Comparison of ENCODE assay signal across 1 cellular context in the genomic region with DNA sequence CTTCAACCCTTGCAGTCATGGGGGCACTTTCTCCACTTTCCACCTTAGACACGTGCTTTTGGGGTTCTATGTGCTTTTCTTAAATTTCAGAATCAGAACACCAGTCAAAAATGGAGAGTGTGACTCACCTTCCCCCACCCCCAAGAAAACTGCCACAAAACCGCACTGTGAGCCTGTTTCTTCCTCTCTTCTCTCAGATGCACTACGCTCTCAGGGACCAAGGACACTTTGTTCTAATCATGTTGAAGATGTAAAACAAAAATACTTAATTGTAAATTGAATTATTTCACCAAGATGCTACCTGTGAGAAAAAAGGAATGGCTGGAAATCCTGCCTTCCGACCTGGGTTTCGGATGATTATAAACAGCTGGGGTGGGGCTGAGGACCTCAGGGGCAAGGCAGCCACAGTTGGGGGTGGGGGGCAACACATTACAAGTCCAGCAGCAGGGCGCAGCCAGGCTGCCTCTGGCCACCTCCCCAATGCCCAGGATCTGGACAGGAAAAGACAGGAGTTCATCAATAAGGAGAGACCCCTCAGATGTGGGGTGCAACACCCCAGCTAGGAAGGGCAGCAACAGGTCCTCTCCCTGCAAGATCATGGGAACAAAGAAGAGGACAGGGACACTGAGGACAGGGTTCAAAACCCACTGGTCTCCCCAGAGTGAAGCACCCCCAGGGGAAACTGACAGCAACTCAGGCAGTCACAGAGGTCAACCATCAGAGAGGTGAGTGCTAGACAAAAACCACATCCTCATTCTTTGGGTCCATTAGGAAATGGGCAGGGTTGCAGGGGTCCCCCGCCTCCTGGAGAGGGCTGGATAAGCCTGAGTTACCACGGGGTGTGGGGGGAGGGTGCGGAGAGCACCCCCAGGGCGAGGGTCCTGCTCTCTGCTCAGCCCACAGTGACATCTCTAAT.
A peak's percentile ranks its signal among the peaks of the same experiment; 100 is the strongest.
TF ChIP-seq lines count a peak whose summit lies in the region.

No MANE protein-coding gene starts in this region.

TF ChIP-seq in GM12878, 131 proteins besides CTCF, POLR2A, EP300 and RAD21 (continued from another document and continues in another):
- TF ChIP-seq ASH2L (IDR thresholded peaks at IDR 0.05; ENCODE audit: borderline replicate concordance, low read depth) (0 out of 2 replicates have a peak, but pooled peaks have one; percentile 20), DPF2 (IDR thresholded peaks at IDR 0.05) (peak; percentile 82), CHD4 (IDR thresholded peaks at IDR 0.05) (no peak), HDGF (IDR thresholded peaks at IDR 0.05) (no peak), YBX1 (IDR thresholded peaks at IDR 0.05) (peak; percentile 84; the same call in 1 of the 2 replicates), ETV6 (conservative IDR thresholded peaks at IDR 0.05 in 1 of 2, IDR thresholded peaks at IDR 0.05 in 1 of 2; ENCODE audit: borderline replicate concordance in 1 of 2, low read depth in 1 of 2) (peak in 1 of 2 experiments; percentile 75; a peak in 1 of 4 replicates), SMAD5 (IDR thresholded peaks at IDR 0.05; ENCODE audit: low read depth) (0 out of 2 replicates have a peak, but pooled peaks have one; percentile 54), ZSCAN29 (IDR thresholded peaks at IDR 0.05) (no peak), JUNB (IDR thresholded peaks at IDR 0.05) (peak; percentile 97), PML (IDR thresholded peaks at IDR 0.05; ENCODE audit: low read length) (no peak; the same call in 1 of the 2 replicates), WRNIP1 (IDR thresholded peaks at IDR 0.05; ENCODE audit: borderline replicate concordance, low read depth, low read length) (no peak), ZNF384 (IDR thresholded peaks at IDR 0.05; ENCODE audit: borderline replicate concordance, low read depth, low read length) (no peak; the same call in 1 of the 2 replicates), JUND (IDR thresholded peaks at IDR 0.05; ENCODE audit: low read depth, low read length) (peak; percentile 76; the same call in 1 of the 2 replicates), YY1 (IDR thresholded peaks at IDR 0.05; ENCODE audit: low read depth, low read length) (peak; percentile 65), SIN3A (IDR thresholded peaks at IDR 0.05; ENCODE audit: low read depth, low read length) (no peak), NFYA (IDR thresholded peaks at IDR 0.05; ENCODE audit: borderline replicate concordance, low read depth, low read length) (no peak), NR2F1 (conservative IDR thresholded peaks at IDR 0.05) (peak; percentile 97), BACH1 (IDR thresholded peaks at IDR 0.05; ENCODE audit: borderline replicate concordance) (peak; percentile 51; the same call in 1 of the 2 replicates), RBBP5 (conservative IDR thresholded peaks at IDR 0.05) (no peak), GABPA (IDR thresholded peaks at IDR 0.05; ENCODE audit: low read depth) (no peak), SUZ12 (IDR thresholded peaks at IDR 0.05; ENCODE audit: unreplicated experiment) (no peak), IKZF1 (conservative IDR thresholded peaks at IDR 0.05) (peak; percentile 77), SIX5 (IDR thresholded peaks at IDR 0.05; ENCODE audit: low read depth, low read length, severe bottlenecking) (no peak), NR2C1 (IDR thresholded peaks at IDR 0.05) (no peak), CBX3 (IDR thresholded peaks at IDR 0.05; ENCODE audit: borderline replicate concordance, low read depth) (no peak), FOS (IDR thresholded peaks at IDR 0.05; ENCODE audit: borderline replicate concordance, extremely low read depth, insufficient read length) (no peak), BCL11A (IDR thresholded peaks at IDR 0.05; ENCODE audit: low read depth, low read length) (peak; percentile 86), RELA (IDR thresholded peaks at IDR 0.05; ENCODE audit: borderline replicate concordance, partially characterized antibody) (no peak), ZBED1 (IDR thresholded peaks at IDR 0.05; ENCODE audit: borderline replicate concordance) (peak; percentile 87; the same call in 1 of the 2 replicates), RUNX3 (IDR thresholded peaks at IDR 0.05; ENCODE audit: low read length) (peak; percentile 99), MEF2A (IDR thresholded peaks at IDR 0.05; ENCODE audit: insufficient read depth, low read depth, low read length) (peak; percentile 89), MEF2B (IDR thresholded peaks at IDR 0.05; ENCODE audit: partially characterized antibody, poor library complexity, severe bottlenecking) (peak; percentile 99), SP1 (IDR thresholded peaks at IDR 0.05; ENCODE audit: low read depth, low read length) (peak; percentile 47), SPI1 (IDR thresholded peaks at IDR 0.05; ENCODE audit: borderline replicate concordance, insufficient read depth, low read depth, low read length) (peak; percentile 80), HCFC1 (IDR thresholded peaks at IDR 0.05; ENCODE audit: low read length) (no peak), HDAC2 (IDR thresholded peaks at IDR 0.05) (no peak), ZNF24 (IDR thresholded peaks at IDR 0.05) (peak; percentile 26; the same call in 1 of the 2 replicates), NFXL1 (IDR thresholded peaks at IDR 0.05; ENCODE audit: borderline replicate concordance) (no peak)
- TF ChIP-seq, protein P1, sequence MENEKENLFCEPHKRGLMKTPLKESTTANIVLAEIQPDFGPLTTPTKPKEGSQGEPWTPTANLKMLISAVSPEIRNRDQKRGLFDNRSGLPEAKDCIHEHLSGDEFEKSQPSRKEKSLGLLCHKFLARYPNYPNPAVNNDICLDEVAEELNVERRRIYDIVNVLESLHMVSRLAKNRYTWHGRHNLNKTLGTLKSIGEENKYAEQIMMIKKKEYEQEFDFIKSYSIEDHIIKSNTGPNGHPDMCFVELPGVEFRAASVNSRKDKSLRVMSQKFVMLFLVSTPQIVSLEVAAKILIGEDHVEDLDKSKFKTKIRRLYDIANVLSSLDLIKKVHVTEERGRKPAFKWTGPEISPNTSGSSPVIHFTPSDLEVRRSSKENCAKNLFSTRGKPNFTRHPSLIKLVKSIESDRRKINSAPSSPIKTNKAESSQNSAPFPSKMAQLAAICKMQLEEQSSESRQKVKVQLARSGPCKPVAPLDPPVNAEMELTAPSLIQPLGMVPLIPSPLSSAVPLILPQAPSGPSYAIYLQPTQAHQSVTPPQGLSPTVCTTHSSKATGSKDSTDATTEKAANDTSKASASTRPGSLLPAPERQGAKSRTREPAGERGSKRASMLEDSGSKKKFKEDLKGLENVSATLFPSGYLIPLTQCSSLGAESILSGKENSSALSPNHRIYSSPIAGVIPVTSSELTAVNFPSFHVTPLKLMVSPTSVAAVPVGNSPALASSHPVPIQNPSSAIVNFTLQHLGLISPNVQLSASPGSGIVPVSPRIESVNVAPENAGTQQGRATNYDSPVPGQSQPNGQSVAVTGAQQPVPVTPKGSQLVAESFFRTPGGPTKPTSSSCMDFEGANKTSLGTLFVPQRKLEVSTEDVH (IDR thresholded peaks at IDR 0.05; ENCODE audit: low read depth, partially characterized antibody) = no peak
- TF ChIP-seq, protein P2, sequence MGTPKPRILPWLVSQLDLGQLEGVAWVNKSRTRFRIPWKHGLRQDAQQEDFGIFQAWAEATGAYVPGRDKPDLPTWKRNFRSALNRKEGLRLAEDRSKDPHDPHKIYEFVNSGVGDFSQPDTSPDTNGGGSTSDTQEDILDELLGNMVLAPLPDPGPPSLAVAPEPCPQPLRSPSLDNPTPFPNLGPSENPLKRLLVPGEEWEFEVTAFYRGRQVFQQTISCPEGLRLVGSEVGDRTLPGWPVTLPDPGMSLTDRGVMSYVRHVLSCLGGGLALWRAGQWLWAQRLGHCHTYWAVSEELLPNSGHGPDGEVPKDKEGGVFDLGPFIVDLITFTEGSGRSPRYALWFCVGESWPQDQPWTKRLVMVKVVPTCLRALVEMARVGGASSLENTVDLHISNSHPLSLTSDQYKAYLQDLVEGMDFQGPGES (IDR thresholded peaks at IDR 0.05) = no peak
- TF ChIP-seq, protein P3, sequence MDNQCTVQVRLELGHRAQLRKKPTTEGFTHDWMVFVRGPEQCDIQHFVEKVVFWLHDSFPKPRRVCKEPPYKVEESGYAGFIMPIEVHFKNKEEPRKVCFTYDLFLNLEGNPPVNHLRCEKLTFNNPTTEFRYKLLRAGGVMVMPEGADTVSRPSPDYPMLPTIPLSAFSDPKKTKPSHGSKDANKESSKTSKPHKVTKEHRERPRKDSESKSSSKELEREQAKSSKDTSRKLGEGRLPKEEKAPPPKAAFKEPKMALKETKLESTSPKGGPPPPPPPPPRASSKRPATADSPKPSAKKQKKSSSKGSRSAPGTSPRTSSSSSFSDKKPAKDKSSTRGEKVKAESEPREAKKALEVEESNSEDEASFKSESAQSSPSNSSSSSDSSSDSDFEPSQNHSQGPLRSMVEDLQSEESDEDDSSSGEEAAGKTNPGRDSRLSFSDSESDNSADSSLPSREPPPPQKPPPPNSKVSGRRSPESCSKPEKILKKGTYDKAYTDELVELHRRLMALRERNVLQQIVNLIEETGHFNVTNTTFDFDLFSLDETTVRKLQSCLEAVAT (IDR thresholded peaks at IDR 0.05) = peak; percentile 91
- TF ChIP-seq, protein P4, sequence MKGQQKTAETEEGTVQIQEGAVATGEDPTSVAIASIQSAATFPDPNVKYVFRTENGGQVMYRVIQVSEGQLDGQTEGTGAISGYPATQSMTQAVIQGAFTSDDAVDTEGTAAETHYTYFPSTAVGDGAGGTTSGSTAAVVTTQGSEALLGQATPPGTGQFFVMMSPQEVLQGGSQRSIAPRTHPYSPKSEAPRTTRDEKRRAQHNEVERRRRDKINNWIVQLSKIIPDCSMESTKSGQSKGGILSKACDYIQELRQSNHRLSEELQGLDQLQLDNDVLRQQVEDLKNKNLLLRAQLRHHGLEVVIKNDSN (IDR thresholded peaks at IDR 0.05; ENCODE audit: borderline replicate concordance, extremely low read length, insufficient read depth, low read depth, low read length) = no peak
- TF ChIP-seq, protein P5, sequence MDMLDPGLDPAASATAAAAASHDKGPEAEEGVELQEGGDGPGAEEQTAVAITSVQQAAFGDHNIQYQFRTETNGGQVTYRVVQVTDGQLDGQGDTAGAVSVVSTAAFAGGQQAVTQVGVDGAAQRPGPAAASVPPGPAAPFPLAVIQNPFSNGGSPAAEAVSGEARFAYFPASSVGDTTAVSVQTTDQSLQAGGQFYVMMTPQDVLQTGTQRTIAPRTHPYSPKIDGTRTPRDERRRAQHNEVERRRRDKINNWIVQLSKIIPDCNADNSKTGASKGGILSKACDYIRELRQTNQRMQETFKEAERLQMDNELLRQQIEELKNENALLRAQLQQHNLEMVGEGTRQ (IDR thresholded peaks at IDR 0.05; ENCODE audit: borderline replicate concordance, low read depth, low read length) = no peak; the same call in 1 of the 2 replicates
- TF ChIP-seq, protein P6, sequence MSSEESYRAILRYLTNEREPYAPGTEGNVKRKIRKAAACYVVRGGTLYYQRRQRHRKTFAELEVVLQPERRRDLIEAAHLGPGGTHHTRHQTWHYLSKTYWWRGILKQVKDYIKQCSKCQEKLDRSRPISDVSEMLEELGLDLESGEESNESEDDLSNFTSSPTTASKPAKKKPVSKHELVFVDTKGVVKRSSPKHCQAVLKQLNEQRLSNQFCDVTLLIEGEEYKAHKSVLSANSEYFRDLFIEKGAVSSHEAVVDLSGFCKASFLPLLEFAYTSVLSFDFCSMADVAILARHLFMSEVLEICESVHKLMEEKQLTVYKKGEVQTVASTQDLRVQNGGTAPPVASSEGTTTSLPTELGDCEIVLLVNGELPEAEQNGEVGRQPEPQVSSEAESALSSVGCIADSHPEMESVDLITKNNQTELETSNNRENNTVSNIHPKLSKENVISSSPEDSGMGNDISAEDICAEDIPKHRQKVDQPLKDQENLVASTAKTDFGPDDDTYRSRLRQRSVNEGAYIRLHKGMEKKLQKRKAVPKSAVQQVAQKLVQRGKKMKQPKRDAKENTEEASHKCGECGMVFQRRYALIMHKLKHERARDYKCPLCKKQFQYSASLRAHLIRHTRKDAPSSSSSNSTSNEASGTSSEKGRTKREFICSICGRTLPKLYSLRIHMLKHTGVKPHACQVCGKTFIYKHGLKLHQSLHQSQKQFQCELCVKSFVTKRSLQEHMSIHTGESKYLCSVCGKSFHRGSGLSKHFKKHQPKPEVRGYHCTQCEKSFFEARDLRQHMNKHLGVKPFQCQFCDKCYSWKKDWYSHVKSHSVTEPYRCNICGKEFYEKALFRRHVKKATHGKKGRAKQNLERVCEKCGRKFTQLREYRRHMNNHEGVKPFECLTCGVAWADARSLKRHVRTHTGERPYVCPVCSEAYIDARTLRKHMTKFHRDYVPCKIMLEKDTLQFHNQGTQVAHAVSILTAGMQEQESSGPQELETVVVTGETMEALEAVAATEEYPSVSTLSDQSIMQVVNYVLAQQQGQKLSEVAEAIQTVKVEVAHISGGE (CRISPR knock-in tag; IDR thresholded peaks at IDR 0.05) = no peak
- TF ChIP-seq, protein P7, sequence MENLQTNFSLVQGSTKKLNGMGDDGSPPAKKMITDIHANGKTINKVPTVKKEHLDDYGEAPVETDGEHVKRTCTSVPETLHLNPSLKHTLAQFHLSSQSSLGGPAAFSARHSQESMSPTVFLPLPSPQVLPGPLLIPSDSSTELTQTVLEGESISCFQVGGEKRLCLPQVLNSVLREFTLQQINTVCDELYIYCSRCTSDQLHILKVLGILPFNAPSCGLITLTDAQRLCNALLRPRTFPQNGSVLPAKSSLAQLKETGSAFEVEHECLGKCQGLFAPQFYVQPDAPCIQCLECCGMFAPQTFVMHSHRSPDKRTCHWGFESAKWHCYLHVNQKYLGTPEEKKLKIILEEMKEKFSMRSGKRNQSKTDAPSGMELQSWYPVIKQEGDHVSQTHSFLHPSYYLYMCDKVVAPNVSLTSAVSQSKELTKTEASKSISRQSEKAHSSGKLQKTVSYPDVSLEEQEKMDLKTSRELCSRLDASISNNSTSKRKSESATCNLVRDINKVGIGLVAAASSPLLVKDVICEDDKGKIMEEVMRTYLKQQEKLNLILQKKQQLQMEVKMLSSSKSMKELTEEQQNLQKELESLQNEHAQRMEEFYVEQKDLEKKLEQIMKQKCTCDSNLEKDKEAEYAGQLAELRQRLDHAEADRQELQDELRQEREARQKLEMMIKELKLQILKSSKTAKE (IDR thresholded peaks at IDR 0.05; ENCODE audit: low read depth, poor library complexity, severe bottlenecking) = peak; percentile 74
- TF ChIP-seq, protein P8, sequence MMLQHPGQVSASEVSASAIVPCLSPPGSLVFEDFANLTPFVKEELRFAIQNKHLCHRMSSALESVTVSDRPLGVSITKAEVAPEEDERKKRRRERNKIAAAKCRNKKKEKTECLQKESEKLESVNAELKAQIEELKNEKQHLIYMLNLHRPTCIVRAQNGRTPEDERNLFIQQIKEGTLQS (IDR thresholded peaks at IDR 0.05; ENCODE audit: borderline replicate concordance, extremely low read depth, low read depth, low read length) = 0 out of 2 replicates have a peak, but pooled peaks have one; percentile 49
